ENCODE assay signal across 8 cellular contexts in the genomic region with DNA sequence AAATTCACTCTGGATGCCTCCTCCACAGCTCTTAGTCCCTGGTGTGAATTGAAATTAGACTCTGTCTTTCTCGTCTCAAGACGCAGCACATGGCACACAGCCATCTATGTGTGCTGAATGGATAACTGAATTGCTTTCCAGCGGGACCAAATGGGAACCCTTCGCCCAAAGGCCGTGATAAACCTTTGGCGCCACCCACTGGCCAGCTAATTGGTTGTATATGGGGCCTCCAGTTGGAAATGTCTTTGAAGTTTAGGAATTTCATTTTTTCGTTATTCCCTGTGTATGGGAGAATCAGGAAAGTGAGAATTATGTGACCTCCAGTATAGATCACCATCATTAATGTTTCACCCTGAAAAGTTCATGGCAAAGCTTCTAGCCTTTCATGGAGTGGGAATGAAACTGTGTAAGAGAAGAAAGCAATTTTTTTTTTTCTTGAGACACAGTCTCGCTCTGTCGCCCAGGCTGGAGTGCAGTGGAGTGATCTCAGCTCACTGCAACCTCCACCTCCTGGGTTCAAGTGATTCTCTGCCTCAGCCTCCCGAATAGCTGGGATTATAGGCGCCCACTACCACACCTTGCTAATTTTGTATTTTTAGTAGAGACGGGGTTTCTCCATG. TPM values are rescaled to one million over a fixed set of nuclear protein-coding genes. Genes with fewer than 3 reads are reported as not detected.
DNase-seq lines count a peak whose midpoint lies in the region; ATAC-seq and TF ChIP-seq lines count a peak whose summit lies in the region.

No MANE protein-coding gene starts in this region.

- peak; percentile 85 for TF ChIP-seq CTCF in Panc1 (IDR thresholded peaks at IDR 0.05)
- peak; percentile 81 for TF ChIP-seq CTCF in fibroblast of the aortic adventitia (IDR thresholded peaks at IDR 0.05; ENCODE audit: insufficient read depth, low read length)
- peak; percentile 92 for TF ChIP-seq CTCF in neural progenitor cell (IDR thresholded peaks at IDR 0.05)

- no peak for TF ChIP-seq EP300 in Ishikawa (IDR thresholded peaks at IDR 0.05; ENCODE audit: borderline replicate concordance)

- H3K4me2 ChIP-seq in neural progenitor cell = peak overlapping the region; percentile 38

- no peaks in the 10 kb centered on the region for H3K27me3 Mint-ChIP-seq in activated T-helper 17 cell treated with anti-CD3 and anti-CD28 coated beads, Interleukin-2, amount 50 U/mL, for 72 hours
- no peaks in the 10 kb centered on the region for H3K27me3 Mint-ChIP-seq in neural progenitor cell (ENCODE audit: insufficient read depth, low read depth)
- no peaks in the 10 kb centered on the region for H3K27me3 Mint-ChIP-seq in stimulated activated naive CD8-positive, alpha-beta T cell treated with anti-CD3 and anti-CD28 coated beads, Interleukin-15, amount 100 ng/mL, for 72 hours

- intact Hi-C loops in Panc1 (cut with micrococcal nuclease; ENCODE audit: unreplicated experiment) = no loop called here

- POLR2A ChIA-PET in Panc1 (lab: Charles Lee) = interaction anchor here (0.5 kb wide), 1 partner anchor 8 kb away, joined by 12 read pairs; no protein-coding TSS in a partner anchor

- H2AFZ ChIP-seq in neural progenitor cell (replicated peaks) = peak overlapping the region; percentile 76

- H3K4me3 ChIP-seq in Panc1 (ENCODE audit: low read depth in 2 of 2, low read length in 2 of 2) (no peak overlapping the region), fibroblast of the aortic adventitia (ENCODE audit: low read depth, low read length) (no peak overlapping the region), neural progenitor cell (no peak overlapping the region)

- DNase-seq in Caki2 (ENCODE audit: low read depth) (peak; percentile 58), Panc1 (ENCODE audit: low read depth, low spot score) (peak; percentile 36), fibroblast of the aortic adventitia (ENCODE audit: low read depth) (peak; percentile 85), neural progenitor cell (ENCODE audit: low spot score) (peak; percentile 88)
- DNase-seq in stimulated activated naive CD8-positive, alpha-beta T cell treated with anti-CD3 and anti-CD28 coated beads, Interleukin-15, amount 100 ng/mL, for 72 hours = peak; percentile 41 to 50

- H3K4me1 Mint-ChIP-seq in activated T-helper 17 cell treated with anti-CD3 and anti-CD28 coated beads, Interleukin-2, amount 50 U/mL, for 72 hours = peaks cover 25% of the 10 kb centered on the region
- peaks cover 24% of the 10 kb centered on the region for H3K4me1 Mint-ChIP-seq in neural progenitor cell
- peaks cover 26% of the 10 kb centered on the region for H3K4me1 Mint-ChIP-seq in stimulated activated naive CD8-positive, alpha-beta T cell treated with anti-CD3 and anti-CD28 coated beads, Interleukin-15, amount 100 ng/mL, for 72 hours

- H3K27ac ChIP-seq in Panc1 (ENCODE audit: low read length) (no peak overlapping the region), neural progenitor cell (no peak overlapping the region)

- peak overlapping the region; percentile 10 for H3K4me3 Mint-ChIP-seq in activated T-helper 17 cell treated with anti-CD3 and anti-CD28 coated beads, Interleukin-2, amount 50 U/mL, for 72 hours
- H3K4me3 Mint-ChIP-seq in neural progenitor cell = no peak overlapping the region
- peak overlapping the region in 1 of 2 donors; percentile 41 for H3K4me3 Mint-ChIP-seq in stimulated activated naive CD8-positive, alpha-beta T cell treated with anti-CD3 and anti-CD28 coated beads, Interleukin-15, amount 100 ng/mL, for 72 hours

- no peaks in the 10 kb centered on the region for H3K36me3 Mint-ChIP-seq in activated T-helper 17 cell treated with anti-CD3 and anti-CD28 coated beads, Interleukin-2, amount 50 U/mL, for 72 hours (ENCODE audit: low read depth)
- no peaks in the 10 kb centered on the region for H3K36me3 Mint-ChIP-seq in neural progenitor cell

- H3K4me1 ChIP-seq in Panc1 (ENCODE audit: control insufficient read depth, insufficient read depth, low read length) (peaks cover 4% of the 10 kb centered on the region), neural progenitor cell (peaks cover 7% of the 10 kb centered on the region)

- no peaks in the 10 kb centered on the region for H4K20me1 ChIP-seq in neural progenitor cell (ENCODE audit: low read depth)

- peak; percentile 94 for TF ChIP-seq RAD21 in Ishikawa (IDR thresholded peaks at IDR 0.05; ENCODE audit: low read depth)

- H3K79me2 ChIP-seq in neural progenitor cell (ENCODE audit: low read depth) = no peaks in the 10 kb centered on the region

- ATAC-seq in Panc1 (peak; percentile 83), GM18858 (IDR thresholded peaks at IDR 0.05; ENCODE audit: unreplicated experiment) (no peak)
- peak; percentile 81 for ATAC-seq in activated T-helper 17 cell treated with anti-CD3 and anti-CD28 coated beads, Interleukin-2, amount 50 U/mL, for 72 hours (replicated peaks)
- ATAC-seq in stimulated activated naive CD8-positive, alpha-beta T cell treated with anti-CD3 and anti-CD28 coated beads, Interleukin-15, amount 100 ng/mL, for 72 hours = peak; percentile 63

- H3K27ac Mint-ChIP-seq in activated T-helper 17 cell treated with anti-CD3 and anti-CD28 coated beads, Interleukin-2, amount 50 U/mL, for 72 hours = peak overlapping the region; percentile 20
- no peak overlapping the region for H3K27ac Mint-ChIP-seq in neural progenitor cell
- peak overlapping the region in 1 of 2 donors; percentile 89 for H3K27ac Mint-ChIP-seq in stimulated activated naive CD8-positive, alpha-beta T cell treated with anti-CD3 and anti-CD28 coated beads, Interleukin-15, amount 100 ng/mL, for 72 hours

- no peak overlapping the region for H3K9ac ChIP-seq in neural progenitor cell

- H3K9me3 ChIP-seq in Panc1 (ENCODE audit: control insufficient read depth, insufficient read depth, low read depth, low read length) (no peaks in the 10 kb centered on the region), neural progenitor cell (ENCODE audit: low read depth) (no peaks in the 10 kb centered on the region)

- in situ Hi-C loops in Caki2 (cut with HindIII; ENCODE audit: low pct_unique_long_range_greater_than_20kb, low sequenced_read_pairs) = no loop called here
- in situ Hi-C loops in Panc1 (cut with HindIII; ENCODE audit: low pct_unique_long_range_greater_than_20kb, low sequenced_read_pairs) = no loop called here

- H3K36me3 ChIP-seq in Panc1 (ENCODE audit: control insufficient read depth, insufficient read depth, low read length) (no peaks in the 10 kb centered on the region), neural progenitor cell (no peaks in the 10 kb centered on the region)

- H3K27me3 ChIP-seq in Panc1 (ENCODE audit: control insufficient read depth, insufficient read depth, low read length) = no peaks in the 10 kb centered on the region
- H3K27me3 ChIP-seq in neural progenitor cell = no peaks in the 10 kb centered on the region

- H3F3A ChIP-seq in neural progenitor cell (ENCODE audit: low read depth) = peaks cover 2% of the 10 kb centered on the region

- no TSS peak for BruUV-seq in Panc1 (replicated peaks; lab: Mats Ljungman, UMichigan)

- CTCF ChIA-PET in Panc1 (lab: Charles Lee) = interaction anchor here (0.6 to 1.1 kb wide), 4 partner anchors 12 to 33 kb away, joined by 3 to 15 read pairs (median 4); no protein-coding TSS in a partner anchor

- no peaks in the 10 kb centered on the region for H3K9me3 Mint-ChIP-seq in activated T-helper 17 cell treated with anti-CD3 and anti-CD28 coated beads, Interleukin-2, amount 50 U/mL, for 72 hours
- H3K9me3 Mint-ChIP-seq in neural progenitor cell = no peaks in the 10 kb centered on the region
- no peaks in the 10 kb centered on the region for H3K9me3 Mint-ChIP-seq in stimulated activated naive CD8-positive, alpha-beta T cell treated with anti-CD3 and anti-CD28 coated beads, Interleukin-15, amount 100 ng/mL, for 72 hours

TF ChIP-seq in Ishikawa, 13 proteins besides CTCF, POLR2A, EP300 and RAD21 (continues in another document):
- TF ChIP-seq REST (IDR thresholded peaks at IDR 0.05; ENCODE audit: low read depth) = no peak
- TF ChIP-seq YY1 (IDR thresholded peaks at IDR 0.05; ENCODE audit: low read depth) = no peak
- TF ChIP-seq CREB1 (IDR thresholded peaks at IDR 0.05; ENCODE audit: low read depth) = no peak
- no peak for TF ChIP-seq EGR1 (IDR thresholded peaks at IDR 0.05)

RNA-seq across cellular contexts. Expression of gene HSP90AA1, which starts 9.8 kb away (rescaled TPM):
- total RNA-seq in Caki2 (2014; rRNA removed; shearing (Covaris generic); ENCODE audit: low replicate concordance) = 95.3 and 116 TPM in 2 replicates
- total RNA-seq in Panc1 (2021; ENCODE audit: unreplicated experiment) (383 TPM), fibroblast of the aortic adventitia (ENCODE audit: low replicate concordance) (323 and 368 TPM in 2 replicates), neural progenitor cell (ENCODE audit: low replicate concordance) (656 and 746 TPM in 2 replicates)
- 314 TPM for polyA plus RNA-seq in Panc1 (2012; ENCODE audit: insufficient read length)
- total RNA-seq in activated T-helper 17 cell treated with anti-CD3 and anti-CD28 coated beads, Interleukin-2, amount 50 U/mL, for 72 hours = 1,000 to 10,000 TPM in 1 of 2 donors, 100 to 1,000 TPM in 1; 639 to 1,352 TPM

RNA-seq across cellular contexts. Expression of gene WDR20, which starts 43.0 kb away (rescaled TPM):
- total RNA-seq in Caki2 (2014; rRNA removed; shearing (Covaris generic); ENCODE audit: low replicate concordance) = 17.0 and 30.0 TPM in 2 replicates
- total RNA-seq in Panc1 (2021; ENCODE audit: unreplicated experiment) = 20.2 TPM
- 11.0 TPM for polyA plus RNA-seq in Panc1 (2012; ENCODE audit: insufficient read length)
- 10 to 100 TPM; 30.9 to 33.0 TPM for total RNA-seq in activated T-helper 17 cell treated with anti-CD3 and anti-CD28 coated beads, Interleukin-2, amount 50 U/mL, for 72 hours
- 12.9 and 14.6 TPM in 2 replicates for total RNA-seq in fibroblast of the aortic adventitia (ENCODE audit: low replicate concordance)
- 18.2 and 22.4 TPM in 2 replicates for total RNA-seq in neural progenitor cell (ENCODE audit: low replicate concordance)

Comparison
In these comparisons a context has a peak if more than half of its experiments do, and no peak if none do; other contexts are left out.
1. DNase-seq: peak in every context shown above with its lines; median percentile 88 in neural progenitor cell; 85 in fibroblast of the aortic adventitia; 58 in Caki2; 46 in stimulated activated naive CD8-positive, alpha-beta T cell treated with anti-CD3 and anti-CD28 coated beads, Interleukin-15, amount 100 ng/mL, for 72 hours; 36 in Panc1.